In genomic region chr12:45214739-45215418, GRCh38 we compare ENCODE assay signal across 8 cellular contexts. TPM values are rescaled to one million over a fixed set of nuclear protein-coding genes. Genes with fewer than 3 reads are reported as not detected.
A peak's percentile ranks its signal among the peaks of the same experiment; 100 is the strongest.
DNase-seq lines count a peak whose midpoint lies in the region; ATAC-seq and TF ChIP-seq lines count a peak whose summit lies in the region.

No MANE protein-coding gene starts in this region.

- peaks cover 8% of the 10 kb centered on the region for H3K4me1 ChIP-seq in ovary (ENCODE audit: insufficient read depth)

- H3K4me3 ChIP-seq in GM08714 (ENCODE audit: low read length) = peak overlapping the region; percentile 84
- H3K4me3 ChIP-seq in ovary = peak overlapping the region; percentile 88

- TF ChIP-seq CTCF in ovary (IDR thresholded peaks at IDR 0.05) = no peak

- intact Hi-C loops in ovary (cut with DNase I) = loop anchor here in 3 of 4 donors (1.0 to 10.0 kb wide), 2 partner anchors 170 to 512 kb away; no protein-coding TSS in a partner anchor

- no peaks in the 10 kb centered on the region for H3K27me3 ChIP-seq in ovary

- no peaks in the 10 kb centered on the region for H3K9me3 ChIP-seq in ovary

- 2 to 4% (median 2%) methylated on average over 11 of the region's 11 CpGs for WGBS in ovary, 3 donors

- no peak for TF ChIP-seq EP300 in ovary (IDR thresholded peaks at IDR 0.05)

- no peak for TF ChIP-seq POLR2A in ovary (IDR thresholded peaks at IDR 0.05)

- H3K27ac ChIP-seq in epithelial cell of prostate (peak overlapping the region; percentile 92), ovary (peak overlapping the region; percentile 22 to 94)

- DNase-seq in RPMI7951 (ENCODE audit: low read depth) (peak; percentile 42), epithelial cell of prostate (ENCODE audit: low read depth, low spot score) (no peak), ovary (peak in 4 of 5 donors; percentile 28 to 41 (median 32)), cerebellar cortex (ENCODE audit: low spot score) (no peak), RPMI8226 (no peak)

- no peaks in the 10 kb centered on the region for H3K36me3 ChIP-seq in ovary

- ATAC-seq in GM21515 (IDR thresholded peaks at IDR 0.05; ENCODE audit: unreplicated experiment) (no peak), HG02885 (IDR thresholded peaks at IDR 0.05; ENCODE audit: poor library complexity, unreplicated experiment) (no peak)

RNA-seq across cellular contexts. Expression of gene ANO6, which starts 1.0 kb away (rescaled TPM):
- 58.1 and 62.1 TPM in 2 replicates for total RNA-seq in RPMI7951 (2014; rRNA removed; shearing (Covaris generic))
- 10 to 100 TPM; 52.8 to 83.0 (median 63.2) TPM for total RNA-seq in ovary
- 10 to 100 TPM; 38.8 to 88.5 TPM for polyA plus RNA-seq in ovary

Comparison
In these comparisons a context has a peak if more than half of its experiments do, and no peak if none do; other contexts are left out.
1. DNase-seq: peak in RPMI7951 (single experiment) and ovary (4 of 5); none in epithelial cell of prostate (single experiment), cerebellar cortex (single experiment) and RPMI8226 (single experiment).